8 cellular contexts compared by ENCODE assay signal in genomic region chr5:96601811-96602244, GRCh38.
DNase-seq lines count a peak whose midpoint lies in the region; ATAC-seq, FAIRE-seq and TF ChIP-seq lines count a peak whose summit lies in the region.

No MANE protein-coding gene starts in this region.

- H3K4me1 Mint-ChIP-seq in CD4-positive, alpha-beta T cell (ENCODE audit: low read depth): no peaks in the 10 kb centered on the region
- peaks cover 4% of the 10 kb centered on the region for H3K4me1 Mint-ChIP-seq in activated CD4-positive, alpha-beta T cell treated with anti-CD3 and anti-CD28 coated beads, Interleukin-2, amount 10 ng/mL, durations not matched to agents 7 days and 5 days

- H3K27me3 Mint-ChIP-seq in CD4-positive, alpha-beta T cell: peaks cover 18% of the 10 kb centered on the region
- peaks cover 18% of the 10 kb centered on the region for H3K27me3 Mint-ChIP-seq in activated CD4-positive, alpha-beta T cell treated with anti-CD3 and anti-CD28 coated beads, Interleukin-2, amount 10 ng/mL, durations not matched to agents 7 days and 5 days

- peaks cover 0 to 4% (median 0%) of the 10 kb centered on the region in 4 donors for H3K4me1 ChIP-seq in tibial nerve

- no peak overlapping the region for H3K27ac Mint-ChIP-seq in CD4-positive, alpha-beta T cell
- no peak overlapping the region for H3K27ac Mint-ChIP-seq in activated CD4-positive, alpha-beta T cell treated with anti-CD3 and anti-CD28 coated beads, Interleukin-2, amount 10 ng/mL, durations not matched to agents 7 days and 5 days

- no peak overlapping the region for H3K4me3 Mint-ChIP-seq in CD4-positive, alpha-beta T cell
- H3K4me3 Mint-ChIP-seq in activated CD4-positive, alpha-beta T cell treated with anti-CD3 and anti-CD28 coated beads, Interleukin-2, amount 10 ng/mL, durations not matched to agents 7 days and 5 days: no peak overlapping the region

- no peaks in the 10 kb centered on the region for H3K36me3 Mint-ChIP-seq in CD4-positive, alpha-beta T cell (ENCODE audit: low read depth)
- H3K36me3 Mint-ChIP-seq in activated CD4-positive, alpha-beta T cell treated with anti-CD3 and anti-CD28 coated beads, Interleukin-2, amount 10 ng/mL, durations not matched to agents 7 days and 5 days (ENCODE audit: low read depth): no peaks in the 10 kb centered on the region

- no peaks in the 10 kb centered on the region for H3K9me3 ChIP-seq in CD4-positive, alpha-beta T cell (ENCODE audit: control insufficient read depth, low read length)
- peaks cover 0 to 3% (median 0%) of the 10 kb centered on the region in 4 donors for H3K9me3 ChIP-seq in tibial nerve

- intact Hi-C loops in CD4-positive, alpha-beta T cell (cut with DNase I, micrococcal nuclease): loop anchor here (1.0 to 2.0 kb wide), 3 partner anchors 258 to 744 kb away; no protein-coding TSS in a partner anchor

- TF ChIP-seq POLR2A in tibial nerve (IDR thresholded peaks at IDR 0.05): no peak

- peaks cover 5% of the 10 kb centered on the region for H3K27me3 ChIP-seq in CD4-positive, alpha-beta T cell (ENCODE audit: control insufficient read depth, insufficient read depth, low read length)
- no peaks in the 10 kb centered on the region for H3K27me3 ChIP-seq in tibial nerve

- ATAC-seq in CD4-positive, alpha-beta T cell (ENCODE audit: poor library complexity): peak; percentile 87
- ATAC-seq in GM19035 (IDR thresholded peaks at IDR 0.05; ENCODE audit: unreplicated experiment) (peak; percentile 87), HG03354 (IDR thresholded peaks at IDR 0.05; ENCODE audit: poor library complexity, severe bottlenecking, unreplicated experiment) (peak; percentile 92)

- CTCF ChIA-PET in CD4-positive, alpha-beta T cell (lab: Charles Lee): interaction anchor here (0.7 to 5.4 kb wide), 7 partner anchors 10 to 743 kb away, joined by 3 to 40 read pairs (median 5); no protein-coding TSS in a partner anchor
- CTCF ChIA-PET in activated CD4-positive, alpha-beta T cell treated with anti-CD3 and anti-CD28 coated beads, Interleukin-2, amount 10 ng/mL, durations not matched to agents 7 days and 5 days (lab: Charles Lee): interaction anchor here (0.5 to 2.9 kb wide), 10 partner anchors 16 to 835 kb away, joined by 3 to 17 read pairs (median 3); partner anchors contain the start of gene CAST

- WGBS in tibial nerve, 2 donors: 21 to 25% methylated on average over 4 of the region's 4 CpGs

- H3K4me3 ChIP-seq in tibial nerve: no peak overlapping the region

- TF ChIP-seq EP300 in tibial nerve (IDR thresholded peaks at IDR 0.05): no peak

- TF ChIP-seq CTCF in CD4-positive, alpha-beta T cell (IDR thresholded peaks at IDR 0.05): peak; percentile 81
- TF ChIP-seq CTCF in tibial nerve (IDR thresholded peaks at IDR 0.05): peak; percentile 72 to 86 (median 76)

- H3K9me3 Mint-ChIP-seq in CD4-positive, alpha-beta T cell: no peaks in the 10 kb centered on the region
- no peaks in the 10 kb centered on the region for H3K9me3 Mint-ChIP-seq in activated CD4-positive, alpha-beta T cell treated with anti-CD3 and anti-CD28 coated beads, Interleukin-2, amount 10 ng/mL, durations not matched to agents 7 days and 5 days

- DNase-seq in CD4-positive, alpha-beta T cell: peak in 9 of 10 experiments; percentile 8 to 51 (median 24)
- peak; percentile 56 to 73 for DNase-seq in NCI-H524 (lab: John Stamatoyannopoulos, UW)
- DNase-seq in activated CD4-positive, alpha-beta T cell treated with anti-CD3 and anti-CD28 coated beads, Interleukin-2, amount 10 ng/mL, durations not matched to agents 7 days and 5 days: peak; percentile 77
- DNase-seq in mucosa of gallbladder (ENCODE audit: low spot score): peak; percentile 71
- DNase-seq in tibial nerve (ENCODE audit: low spot score in 2 of 2): peak in 1 of 2 donors; percentile 96

- no peaks in the 10 kb centered on the region for H3K36me3 ChIP-seq in tibial nerve

- H3K27ac ChIP-seq in CD4-positive, alpha-beta T cell (ENCODE audit: low read depth, low read length): no peak overlapping the region
- H3K27ac ChIP-seq in tibial nerve: no peak overlapping the region

- peak; percentile 31 for FAIRE-seq in endometrium (lab: Jason Lieb, UNC)

- POLR2A ChIA-PET in CD4-positive, alpha-beta T cell (lab: Charles Lee): interaction anchor here (1.8 kb wide), 1 partner anchor 256 kb away, joined by 14 read pairs; no protein-coding TSS in a partner anchor
- POLR2A ChIA-PET in activated CD4-positive, alpha-beta T cell treated with anti-CD3 and anti-CD28 coated beads, Interleukin-2, amount 10 ng/mL, durations not matched to agents 7 days and 5 days (lab: Charles Lee): no interaction called here
